ENCODE assay signal across 17 cellular contexts in genomic region chr9:126449725-126450443, GRCh38.
DNase-seq lines count a peak whose midpoint lies in the region; ATAC-seq and TF ChIP-seq lines count a peak whose summit lies in the region.
"Had no signal": no experiment of that assay in that cellular context is flagged by ENCODE, and none has a peak within 500 bp of the region (broad histone marks: within the 10 kb centered on the region; RNA-seq: fewer than 3 reads in every experiment).

No MANE protein-coding gene starts in this region.

- peaks cover 13% of the 10 kb centered on the region for H3K36me3 Mint-ChIP-seq in central memory CD8-positive, alpha-beta T cell (ENCODE audit: insufficient read depth)
- H3K36me3 Mint-ChIP-seq: CD4-positive, CD25-positive, alpha-beta regulatory T cell had no signal

- H3F3A ChIP-seq in Loucy (ENCODE audit: low read depth), result no peaks in the 10 kb centered on the region

- TF ChIP-seq CTCF in Loucy (conservative IDR thresholded peaks at IDR 0.05; ENCODE audit: low read length), result no peak

- no peaks in the 10 kb centered on the region for H3K9me2 ChIP-seq in Loucy (replicated peaks; ENCODE audit: low read depth, low read length)

- peaks cover 45% of the 10 kb centered on the region for H3K4me1 Mint-ChIP-seq in central memory CD8-positive, alpha-beta T cell

- H3K4me3 Mint-ChIP-seq in central memory CD8-positive, alpha-beta T cell, result no peak overlapping the region
- H3K4me3 Mint-ChIP-seq: CD4-positive, CD25-positive, alpha-beta regulatory T cell had no signal

- peak overlapping the region; percentile 38 for H3K27ac Mint-ChIP-seq in central memory CD8-positive, alpha-beta T cell (ENCODE audit: low read depth)

- no peaks in the 10 kb centered on the region for H3K27me3 ChIP-seq in Loucy (ENCODE audit: insufficient read depth, low read length, poor library complexity, severe bottlenecking)

- peaks cover 13% of the 10 kb centered on the region; the same call in 1 of the 2 replicates for H3K79me2 ChIP-seq in Loucy (ENCODE audit: insufficient read depth, low read length)

- no peaks in the 10 kb centered on the region for H3K27me3 Mint-ChIP-seq in central memory CD8-positive, alpha-beta T cell
- H3K27me3 Mint-ChIP-seq: CD4-positive, CD25-positive, alpha-beta regulatory T cell had no signal

- 0 out of 2 replicates have a peak, but pooled peaks cover 3% of the 10 kb centered on the region for H3K36me3 ChIP-seq in Loucy (ENCODE audit: insufficient read depth, low read length)

- no peaks in the 10 kb centered on the region for H3K9me3 Mint-ChIP-seq in central memory CD8-positive, alpha-beta T cell
- H3K9me3 Mint-ChIP-seq: CD4-positive, CD25-positive, alpha-beta regulatory T cell had no signal

- peak overlapping the region; percentile 66 for H3K4me2 ChIP-seq in Loucy (ENCODE audit: low read depth, low read length, poor library complexity, severe bottlenecking)
- H3K4me2 ChIP-seq: PC-9 had no signal

- no peaks in the 10 kb centered on the region for H3K9me3 ChIP-seq in Loucy (ENCODE audit: insufficient read depth, low read depth, low read length)
- H3K9me3 ChIP-seq: Caco-2 had no signal

- peak overlapping the region; percentile 71 for H3K9ac ChIP-seq in Loucy (ENCODE audit: low read depth, low read length, poor library complexity, severe bottlenecking)
- H3K9ac ChIP-seq: GM23248 had no signal

- H3K27ac ChIP-seq in substantia nigra (ENCODE audit: low read depth, low read length, poor library complexity, severe bottlenecking), result peak overlapping the region; percentile 57
- H3K27ac ChIP-seq: GM23248, PC-9, RWPE1 had no signal

- no peak for DNase-seq in central memory CD8-positive, alpha-beta T cell (ENCODE audit: low spot score in 2 of 2)
- DNase-seq in mesenteric fat pad (ENCODE audit: low spot score) (peak; percentile 72), substantia nigra (lab: John Stamatoyannopoulos, UW) (no peak)
- no peak for DNase-seq in effector CD4-positive, alpha-beta T cell
- DNase-seq: Caco-2; CD4-positive, CD25-positive, alpha-beta regulatory T cell; DMS153; GF-D8; GM23248; HCEC 1CT; NCI-H1694; PC-9; SIG-M5 had no signal

- no peaks in the 10 kb centered on the region for H4K20me1 ChIP-seq in Loucy (ENCODE audit: insufficient read depth, low read length, poor library complexity, severe bottlenecking)

- H3K4me3 ChIP-seq in Loucy (ENCODE audit: low read length, poor library complexity, severe bottlenecking), result peak overlapping the region; percentile 59
- H3K4me3 ChIP-seq: GM23248, PC-9 had no signal

- H3K4me1 ChIP-seq in Loucy (ENCODE audit: insufficient read depth, low read length, poor library complexity, severe bottlenecking), result peaks cover 73% of the 10 kb centered on the region
- H3K4me1 ChIP-seq: Caco-2 had no signal

- ATAC-seq in central memory CD8-positive, alpha-beta T cell (replicated peaks; ENCODE audit: extremely low read depth, poor library complexity, severe bottlenecking), result no peak
- ATAC-seq in GM18517 (IDR thresholded peaks at IDR 0.05; ENCODE audit: unreplicated experiment) (no peak), HG03139 (IDR thresholded peaks at IDR 0.05; ENCODE audit: unreplicated experiment) (no peak)

- H2AFZ ChIP-seq in Loucy (ENCODE audit: low read length), result no peak overlapping the region
- H2AFZ ChIP-seq: GM23248, PC-9 had no signal
